2 cellular contexts compared by ENCODE assay signal in the genomic region with DNA sequence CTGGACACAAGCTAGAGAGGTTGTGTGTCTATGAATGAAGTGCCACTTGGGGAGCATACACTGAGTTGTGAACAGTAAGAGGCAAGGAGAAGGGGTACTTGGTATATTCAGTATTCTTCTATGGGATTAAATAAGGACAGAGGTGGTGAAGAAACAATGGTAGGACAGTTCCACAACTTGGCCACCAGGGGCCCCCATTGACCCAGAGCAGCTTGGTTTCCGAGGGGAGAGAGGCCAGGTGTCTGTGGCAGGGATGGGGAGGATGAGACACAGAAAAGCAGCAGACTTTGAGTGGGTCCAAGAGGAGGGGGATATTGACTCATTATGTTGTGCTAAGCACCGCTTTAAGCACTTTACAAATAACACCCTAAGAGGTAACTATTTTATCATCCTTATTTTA.
TF ChIP-seq lines count a peak whose summit lies in the region.

No MANE protein-coding gene starts in this region.

TF ChIP-seq in GM23338, 12 proteins besides CTCF, POLR2A, EP300 and RAD21 (continued from another document):
- TF ChIP-seq, protein P1, sequence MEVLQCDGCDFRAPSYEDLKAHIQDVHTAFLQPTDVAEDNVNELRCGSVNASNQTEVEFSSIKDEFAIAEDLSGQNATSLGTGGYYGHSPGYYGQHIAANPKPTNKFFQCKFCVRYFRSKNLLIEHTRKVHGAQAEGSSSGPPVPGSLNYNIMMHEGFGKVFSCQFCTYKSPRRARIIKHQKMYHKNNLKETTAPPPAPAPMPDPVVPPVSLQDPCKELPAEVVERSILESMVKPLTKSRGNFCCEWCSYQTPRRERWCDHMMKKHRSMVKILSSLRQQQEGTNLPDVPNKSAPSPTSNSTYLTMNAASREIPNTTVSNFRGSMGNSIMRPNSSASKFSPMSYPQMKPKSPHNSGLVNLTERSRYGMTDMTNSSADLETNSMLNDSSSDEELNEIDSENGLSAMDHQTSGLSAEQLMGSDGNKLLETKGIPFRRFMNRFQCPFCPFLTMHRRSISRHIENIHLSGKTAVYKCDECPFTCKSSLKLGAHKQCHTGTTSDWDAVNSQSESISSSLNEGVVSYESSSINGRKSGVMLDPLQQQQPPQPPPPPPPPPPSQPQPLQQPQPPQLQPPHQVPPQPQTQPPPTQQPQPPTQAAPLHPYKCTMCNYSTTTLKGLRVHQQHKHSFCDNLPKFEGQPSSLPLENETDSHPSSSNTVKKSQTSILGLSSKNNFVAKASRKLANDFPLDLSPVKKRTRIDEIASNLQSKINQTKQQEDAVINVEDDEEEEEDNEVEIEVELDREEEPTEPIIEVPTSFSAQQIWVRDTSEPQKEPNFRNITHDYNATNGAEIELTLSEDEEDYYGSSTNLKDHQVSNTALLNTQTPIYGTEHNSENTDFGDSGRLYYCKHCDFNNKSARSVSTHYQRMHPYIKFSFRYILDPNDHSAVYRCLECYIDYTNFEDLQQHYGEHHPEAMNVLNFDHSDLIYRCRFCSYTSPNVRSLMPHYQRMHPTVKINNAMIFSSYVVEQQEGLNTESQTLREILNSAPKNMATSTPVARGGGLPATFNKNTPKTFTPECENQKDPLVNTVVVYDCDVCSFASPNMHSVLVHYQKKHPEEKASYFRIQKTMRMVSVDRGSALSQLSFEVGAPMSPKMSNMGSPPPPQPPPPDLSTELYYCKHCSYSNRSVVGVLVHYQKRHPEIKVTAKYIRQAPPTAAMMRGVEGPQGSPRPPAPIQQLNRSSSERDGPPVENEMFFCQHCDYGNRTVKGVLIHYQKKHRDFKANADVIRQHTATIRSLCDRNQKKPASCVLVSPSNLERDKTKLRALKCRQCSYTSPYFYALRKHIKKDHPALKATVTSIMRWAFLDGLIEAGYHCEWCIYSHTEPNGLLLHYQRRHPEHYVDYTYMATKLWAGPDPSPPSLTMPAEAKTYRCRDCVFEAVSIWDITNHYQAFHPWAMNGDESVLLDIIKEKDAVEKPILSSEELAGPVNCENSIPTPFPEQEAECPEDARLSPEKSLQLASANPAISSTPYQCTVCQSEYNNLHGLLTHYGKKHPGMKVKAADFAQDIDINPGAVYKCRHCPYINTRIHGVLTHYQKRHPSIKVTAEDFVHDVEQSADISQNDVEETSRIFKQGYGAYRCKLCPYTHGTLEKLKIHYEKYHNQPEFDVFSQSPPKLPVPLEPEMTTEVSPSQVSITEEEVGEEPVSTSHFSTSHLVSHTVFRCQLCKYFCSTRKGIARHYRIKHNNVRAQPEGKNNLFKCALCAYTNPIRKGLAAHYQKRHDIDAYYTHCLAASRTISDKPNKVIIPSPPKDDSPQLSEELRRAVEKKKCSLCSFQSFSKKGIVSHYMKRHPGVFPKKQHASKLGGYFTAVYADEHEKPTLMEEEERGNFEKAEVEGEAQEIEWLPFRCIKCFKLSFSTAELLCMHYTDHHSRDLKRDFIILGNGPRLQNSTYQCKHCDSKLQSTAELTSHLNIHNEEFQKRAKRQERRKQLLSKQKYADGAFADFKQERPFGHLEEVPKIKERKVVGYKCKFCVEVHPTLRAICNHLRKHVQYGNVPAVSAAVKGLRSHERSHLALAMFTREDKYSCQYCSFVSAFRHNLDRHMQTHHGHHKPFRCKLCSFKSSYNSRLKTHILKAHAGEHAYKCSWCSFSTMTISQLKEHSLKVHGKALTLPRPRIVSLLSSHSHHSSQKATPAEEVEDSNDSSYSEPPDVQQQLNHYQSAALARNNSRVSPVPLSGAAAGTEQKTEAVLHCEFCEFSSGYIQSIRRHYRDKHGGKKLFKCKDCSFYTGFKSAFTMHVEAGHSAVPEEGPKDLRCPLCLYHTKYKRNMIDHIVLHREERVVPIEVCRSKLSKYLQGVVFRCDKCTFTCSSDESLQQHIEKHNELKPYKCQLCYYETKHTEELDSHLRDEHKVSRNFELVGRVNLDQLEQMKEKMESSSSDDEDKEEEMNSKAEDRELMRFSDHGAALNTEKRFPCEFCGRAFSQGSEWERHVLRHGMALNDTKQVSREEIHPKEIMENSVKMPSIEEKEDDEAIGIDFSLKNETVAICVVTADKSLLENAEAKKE (CRISPR knock-in tag; IDR thresholded peaks at IDR 0.05): no peak
- TF ChIP-seq CREB1 (CRISPR knock-in tag; IDR thresholded peaks at IDR 0.05; ENCODE audit: low read depth) (no peak), POLR2AphosphoS5 (IDR thresholded peaks at IDR 0.05; ENCODE audit: low read depth) (no peak), EZH2phosphoT487 (IDR thresholded peaks at IDR 0.05; ENCODE audit: unreplicated experiment) (no peak), EZH2 (IDR thresholded peaks at IDR 0.05; ENCODE audit: low read depth, unreplicated experiment) (no peak), ZNF114 (CRISPR knock-in tag; IDR thresholded peaks at IDR 0.05) (no peak)
- TF ChIP-seq, protein P2, sequence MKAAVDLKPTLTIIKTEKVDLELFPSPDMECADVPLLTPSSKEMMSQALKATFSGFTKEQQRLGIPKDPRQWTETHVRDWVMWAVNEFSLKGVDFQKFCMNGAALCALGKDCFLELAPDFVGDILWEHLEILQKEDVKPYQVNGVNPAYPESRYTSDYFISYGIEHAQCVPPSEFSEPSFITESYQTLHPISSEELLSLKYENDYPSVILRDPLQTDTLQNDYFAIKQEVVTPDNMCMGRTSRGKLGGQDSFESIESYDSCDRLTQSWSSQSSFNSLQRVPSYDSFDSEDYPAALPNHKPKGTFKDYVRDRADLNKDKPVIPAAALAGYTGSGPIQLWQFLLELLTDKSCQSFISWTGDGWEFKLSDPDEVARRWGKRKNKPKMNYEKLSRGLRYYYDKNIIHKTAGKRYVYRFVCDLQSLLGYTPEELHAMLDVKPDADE (IDR thresholded peaks at IDR 0.05): no peak

TF ChIP-seq in WTC11, 78 proteins besides CTCF, POLR2A, EP300 and RAD21 (continued from another document):
- TF ChIP-seq, protein P3, sequence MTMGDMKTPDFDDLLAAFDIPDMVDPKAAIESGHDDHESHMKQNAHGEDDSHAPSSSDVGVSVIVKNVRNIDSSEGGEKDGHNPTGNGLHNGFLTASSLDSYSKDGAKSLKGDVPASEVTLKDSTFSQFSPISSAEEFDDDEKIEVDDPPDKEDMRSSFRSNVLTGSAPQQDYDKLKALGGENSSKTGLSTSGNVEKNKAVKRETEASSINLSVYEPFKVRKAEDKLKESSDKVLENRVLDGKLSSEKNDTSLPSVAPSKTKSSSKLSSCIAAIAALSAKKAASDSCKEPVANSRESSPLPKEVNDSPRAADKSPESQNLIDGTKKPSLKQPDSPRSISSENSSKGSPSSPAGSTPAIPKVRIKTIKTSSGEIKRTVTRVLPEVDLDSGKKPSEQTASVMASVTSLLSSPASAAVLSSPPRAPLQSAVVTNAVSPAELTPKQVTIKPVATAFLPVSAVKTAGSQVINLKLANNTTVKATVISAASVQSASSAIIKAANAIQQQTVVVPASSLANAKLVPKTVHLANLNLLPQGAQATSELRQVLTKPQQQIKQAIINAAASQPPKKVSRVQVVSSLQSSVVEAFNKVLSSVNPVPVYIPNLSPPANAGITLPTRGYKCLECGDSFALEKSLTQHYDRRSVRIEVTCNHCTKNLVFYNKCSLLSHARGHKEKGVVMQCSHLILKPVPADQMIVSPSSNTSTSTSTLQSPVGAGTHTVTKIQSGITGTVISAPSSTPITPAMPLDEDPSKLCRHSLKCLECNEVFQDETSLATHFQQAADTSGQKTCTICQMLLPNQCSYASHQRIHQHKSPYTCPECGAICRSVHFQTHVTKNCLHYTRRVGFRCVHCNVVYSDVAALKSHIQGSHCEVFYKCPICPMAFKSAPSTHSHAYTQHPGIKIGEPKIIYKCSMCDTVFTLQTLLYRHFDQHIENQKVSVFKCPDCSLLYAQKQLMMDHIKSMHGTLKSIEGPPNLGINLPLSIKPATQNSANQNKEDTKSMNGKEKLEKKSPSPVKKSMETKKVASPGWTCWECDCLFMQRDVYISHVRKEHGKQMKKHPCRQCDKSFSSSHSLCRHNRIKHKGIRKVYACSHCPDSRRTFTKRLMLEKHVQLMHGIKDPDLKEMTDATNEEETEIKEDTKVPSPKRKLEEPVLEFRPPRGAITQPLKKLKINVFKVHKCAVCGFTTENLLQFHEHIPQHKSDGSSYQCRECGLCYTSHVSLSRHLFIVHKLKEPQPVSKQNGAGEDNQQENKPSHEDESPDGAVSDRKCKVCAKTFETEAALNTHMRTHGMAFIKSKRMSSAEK (CRISPR knock-in tag; IDR thresholded peaks at IDR 0.05; ENCODE audit: borderline replicate concordance): no peak
- TF ChIP-seq, protein P4, sequence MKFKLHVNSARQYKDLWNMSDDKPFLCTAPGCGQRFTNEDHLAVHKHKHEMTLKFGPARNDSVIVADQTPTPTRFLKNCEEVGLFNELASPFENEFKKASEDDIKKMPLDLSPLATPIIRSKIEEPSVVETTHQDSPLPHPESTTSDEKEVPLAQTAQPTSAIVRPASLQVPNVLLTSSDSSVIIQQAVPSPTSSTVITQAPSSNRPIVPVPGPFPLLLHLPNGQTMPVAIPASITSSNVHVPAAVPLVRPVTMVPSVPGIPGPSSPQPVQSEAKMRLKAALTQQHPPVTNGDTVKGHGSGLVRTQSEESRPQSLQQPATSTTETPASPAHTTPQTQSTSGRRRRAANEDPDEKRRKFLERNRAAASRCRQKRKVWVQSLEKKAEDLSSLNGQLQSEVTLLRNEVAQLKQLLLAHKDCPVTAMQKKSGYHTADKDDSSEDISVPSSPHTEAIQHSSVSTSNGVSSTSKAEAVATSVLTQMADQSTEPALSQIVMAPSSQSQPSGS (CRISPR knock-in tag; IDR thresholded peaks at IDR 0.05; ENCODE audit: borderline replicate concordance, low read depth): no peak
- TF ChIP-seq ATF1 (CRISPR knock-in tag; IDR thresholded peaks at IDR 0.05) (no peak), IRF2 (CRISPR knock-in tag; IDR thresholded peaks at IDR 0.05; ENCODE audit: borderline replicate concordance, low read depth) (no peak), GABPB1 (CRISPR knock-in tag; IDR thresholded peaks at IDR 0.05) (no peak), FOXP1 (CRISPR knock-in tag; IDR thresholded peaks at IDR 0.05; ENCODE audit: borderline replicate concordance) (no peak), SOX15 (CRISPR knock-in tag; IDR thresholded peaks at IDR 0.05) (no peak), GRHL2 (CRISPR knock-in tag; IDR thresholded peaks at IDR 0.05; ENCODE audit: insufficient replicate concordance, severe bottlenecking) (no peak)
- TF ChIP-seq, protein P5, sequence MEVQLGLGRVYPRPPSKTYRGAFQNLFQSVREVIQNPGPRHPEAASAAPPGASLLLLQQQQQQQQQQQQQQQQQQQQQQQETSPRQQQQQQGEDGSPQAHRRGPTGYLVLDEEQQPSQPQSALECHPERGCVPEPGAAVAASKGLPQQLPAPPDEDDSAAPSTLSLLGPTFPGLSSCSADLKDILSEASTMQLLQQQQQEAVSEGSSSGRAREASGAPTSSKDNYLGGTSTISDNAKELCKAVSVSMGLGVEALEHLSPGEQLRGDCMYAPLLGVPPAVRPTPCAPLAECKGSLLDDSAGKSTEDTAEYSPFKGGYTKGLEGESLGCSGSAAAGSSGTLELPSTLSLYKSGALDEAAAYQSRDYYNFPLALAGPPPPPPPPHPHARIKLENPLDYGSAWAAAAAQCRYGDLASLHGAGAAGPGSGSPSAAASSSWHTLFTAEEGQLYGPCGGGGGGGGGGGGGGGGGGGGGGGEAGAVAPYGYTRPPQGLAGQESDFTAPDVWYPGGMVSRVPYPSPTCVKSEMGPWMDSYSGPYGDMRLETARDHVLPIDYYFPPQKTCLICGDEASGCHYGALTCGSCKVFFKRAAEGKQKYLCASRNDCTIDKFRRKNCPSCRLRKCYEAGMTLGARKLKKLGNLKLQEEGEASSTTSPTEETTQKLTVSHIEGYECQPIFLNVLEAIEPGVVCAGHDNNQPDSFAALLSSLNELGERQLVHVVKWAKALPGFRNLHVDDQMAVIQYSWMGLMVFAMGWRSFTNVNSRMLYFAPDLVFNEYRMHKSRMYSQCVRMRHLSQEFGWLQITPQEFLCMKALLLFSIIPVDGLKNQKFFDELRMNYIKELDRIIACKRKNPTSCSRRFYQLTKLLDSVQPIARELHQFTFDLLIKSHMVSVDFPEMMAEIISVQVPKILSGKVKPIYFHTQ (CRISPR knock-in tag; IDR thresholded peaks at IDR 0.05): no peak
- TF ChIP-seq, protein P6, sequence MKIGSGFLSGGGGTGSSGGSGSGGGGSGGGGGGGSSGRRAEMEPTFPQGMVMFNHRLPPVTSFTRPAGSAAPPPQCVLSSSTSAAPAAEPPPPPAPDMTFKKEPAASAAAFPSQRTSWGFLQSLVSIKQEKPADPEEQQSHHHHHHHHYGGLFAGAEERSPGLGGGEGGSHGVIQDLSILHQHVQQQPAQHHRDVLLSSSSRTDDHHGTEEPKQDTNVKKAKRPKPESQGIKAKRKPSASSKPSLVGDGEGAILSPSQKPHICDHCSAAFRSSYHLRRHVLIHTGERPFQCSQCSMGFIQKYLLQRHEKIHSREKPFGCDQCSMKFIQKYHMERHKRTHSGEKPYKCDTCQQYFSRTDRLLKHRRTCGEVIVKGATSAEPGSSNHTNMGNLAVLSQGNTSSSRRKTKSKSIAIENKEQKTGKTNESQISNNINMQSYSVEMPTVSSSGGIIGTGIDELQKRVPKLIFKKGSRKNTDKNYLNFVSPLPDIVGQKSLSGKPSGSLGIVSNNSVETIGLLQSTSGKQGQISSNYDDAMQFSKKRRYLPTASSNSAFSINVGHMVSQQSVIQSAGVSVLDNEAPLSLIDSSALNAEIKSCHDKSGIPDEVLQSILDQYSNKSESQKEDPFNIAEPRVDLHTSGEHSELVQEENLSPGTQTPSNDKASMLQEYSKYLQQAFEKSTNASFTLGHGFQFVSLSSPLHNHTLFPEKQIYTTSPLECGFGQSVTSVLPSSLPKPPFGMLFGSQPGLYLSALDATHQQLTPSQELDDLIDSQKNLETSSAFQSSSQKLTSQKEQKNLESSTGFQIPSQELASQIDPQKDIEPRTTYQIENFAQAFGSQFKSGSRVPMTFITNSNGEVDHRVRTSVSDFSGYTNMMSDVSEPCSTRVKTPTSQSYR (CRISPR knock-in tag; IDR thresholded peaks at IDR 0.05): no peak
- TF ChIP-seq, protein P7, sequence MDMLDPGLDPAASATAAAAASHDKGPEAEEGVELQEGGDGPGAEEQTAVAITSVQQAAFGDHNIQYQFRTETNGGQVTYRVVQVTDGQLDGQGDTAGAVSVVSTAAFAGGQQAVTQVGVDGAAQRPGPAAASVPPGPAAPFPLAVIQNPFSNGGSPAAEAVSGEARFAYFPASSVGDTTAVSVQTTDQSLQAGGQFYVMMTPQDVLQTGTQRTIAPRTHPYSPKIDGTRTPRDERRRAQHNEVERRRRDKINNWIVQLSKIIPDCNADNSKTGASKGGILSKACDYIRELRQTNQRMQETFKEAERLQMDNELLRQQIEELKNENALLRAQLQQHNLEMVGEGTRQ (CRISPR knock-in tag; IDR thresholded peaks at IDR 0.05): no peak
